Comparison of ENCODE assay signal across 19 cellular contexts in the genomic region with DNA sequence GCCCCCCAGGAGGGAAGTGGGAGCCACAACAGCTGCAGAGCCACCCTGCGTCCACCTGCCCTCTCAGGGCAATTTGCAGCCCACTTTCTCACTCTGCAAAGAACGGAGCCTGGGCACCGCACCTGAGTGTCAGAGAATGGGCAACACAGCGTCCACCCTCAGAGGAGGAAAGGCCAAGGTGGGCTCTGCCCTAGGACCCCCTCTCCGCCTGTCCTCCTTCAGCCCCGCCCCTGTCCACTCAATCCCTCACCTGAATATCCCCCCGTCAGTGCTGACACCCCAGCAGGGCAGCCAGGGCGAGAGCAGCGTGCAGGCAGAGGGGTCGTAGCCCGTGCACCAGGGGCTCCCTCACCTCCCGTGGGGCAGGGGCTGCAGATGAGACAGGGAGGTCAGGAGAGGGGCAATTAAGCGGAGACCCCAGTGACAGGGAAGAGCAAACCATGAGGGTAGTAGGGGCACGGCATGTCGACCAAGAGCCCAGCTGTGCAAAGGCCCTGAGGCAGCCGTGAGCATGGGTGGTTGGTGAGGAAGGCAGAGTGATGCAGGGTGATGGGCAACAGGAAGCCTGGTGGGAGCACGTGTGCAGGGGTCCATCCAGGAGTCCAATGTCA.
"Had no signal": no experiment of that assay in that cellular context is flagged by ENCODE, and none has a peak within 500 bp of the region (broad histone marks: within the 10 kb centered on the region; RNA-seq: fewer than 3 reads in every experiment).

No MANE protein-coding gene starts in this region.

- H3K9ac ChIP-seq: parathyroid adenoma had no signal

- FAIRE-seq: endometrium, keratinocyte had no signal

- H3K4me1 ChIP-seq: ascending aorta, parathyroid adenoma, testis, vagina had no signal

- H3K27ac ChIP-seq: ascending aorta, parathyroid adenoma, testis, vagina, VCaP had no signal

- H3K36me3 ChIP-seq: ascending aorta, vagina had no signal

- H3K4me3 ChIP-seq: ascending aorta, smooth muscle cell, testis, vagina had no signal

- DNase-seq: activated CD4-positive, alpha-beta T cell treated with anti-CD3 and anti-CD28 coated beads for 1 hour; activated CD4-positive, alpha-beta T cell treated with anti-CD3 and anti-CD28 coated beads, Interleukin-2, amount 50 U/mL, for 1 hour; activated CD8-positive, alpha-beta T cell treated with anti-CD3 and anti-CD28 coated beads, Interleukin-2, amount 10 ng/mL, durations not matched to agents 7 days and 5 days; cortex of kidney; midbrain; stimulated activated CD4-positive, alpha-beta T cell treated with anti-CD3 and anti-CD28 coated beads, Interleukin-4, amount 100 ng/mL, for 1 hour; stimulated activated naive CD4-positive, alpha-beta T cell; testis; trophoblast cell had no signal

- H3K27me3 ChIP-seq: ascending aorta, testis, vagina had no signal

- ATAC-seq: activated CD8-positive, alpha-beta T cell treated with anti-CD3 and anti-CD28 coated beads, Interleukin-2, amount 10 ng/mL, durations not matched to agents 7 days and 5 days; activated naive CD4-positive, alpha-beta T cell treated with anti-CD3 and anti-CD28 coated beads, Interleukin-2, amount 50 U/mL, for 72 hours; left lobe of liver; sciatic nerve had no signal

- H3K9me3 ChIP-seq: ascending aorta, testis, vagina had no signal
